In genomic region chr1:153963850-153964331, GRCh38 we compare ENCODE assay signal across 8 cellular contexts. TPM values are rescaled to one million over a fixed set of nuclear protein-coding genes. Genes with fewer than 3 reads are reported as not detected.
DNase-seq lines count a peak whose midpoint lies in the region; TF ChIP-seq lines count a peak whose summit lies in the region.

No MANE protein-coding gene starts in this region.

- peaks cover 10% of the 10 kb centered on the region for H3F3A ChIP-seq in smooth muscle cell (ENCODE audit: low read depth)

- H3K27ac ChIP-seq in smooth muscle cell (ENCODE audit: low read depth): peak overlapping the region; percentile 93

- H3K4me1 ChIP-seq in smooth muscle cell (ENCODE audit: low read depth): peaks cover 28% of the 10 kb centered on the region

- no peaks in the 10 kb centered on the region for H3K9me3 ChIP-seq in smooth muscle cell (replicated peaks; ENCODE audit: low read depth)

- peak overlapping the region; percentile 50 for H2AFZ ChIP-seq in smooth muscle cell (ENCODE audit: low read depth)

- H4K20me1 ChIP-seq in smooth muscle cell (ENCODE audit: low read depth): peaks cover 15% of the 10 kb centered on the region

- H3K4me3 ChIP-seq in LNCaP clone FGC (ENCODE audit: low read depth, low read length) (peak overlapping the region; percentile 93), smooth muscle cell (peak overlapping the region; percentile 77)

- no peaks in the 10 kb centered on the region for H3K36me3 ChIP-seq in smooth muscle cell (ENCODE audit: low read depth)

- WGBS in smooth muscle cell (ENCODE audit: low lambda C conversion rate): 2% methylated on average over 22 of the region's 22 CpGs

- peak overlapping the region; percentile 89 for H3K4me2 ChIP-seq in smooth muscle cell

- H3K9ac ChIP-seq in smooth muscle cell (ENCODE audit: low read depth): peak overlapping the region; percentile 93

- DNase-seq in SIG-M5 treated with dmso at 0.1 percent for 504 hours (lab: John Stamatoyannopoulos, UW; ENCODE audit: unreplicated experiment): peak; percentile 70
- DNase-seq in SIG-M5 (lab: John Stamatoyannopoulos, UW): no peak
- no peak for DNase-seq in LNCaP clone FGC (ENCODE audit: low read depth)
- DNase-seq in amniotic epithelial cell (ENCODE audit: low read depth): peak; percentile 43
- peak; percentile 44 for DNase-seq in iPS-NIHi11 (ENCODE audit: low spot score)
- peak; percentile 45 for DNase-seq in smooth muscle cell (lab: John Stamatoyannopoulos, UW; ENCODE audit: unreplicated experiment)
- DNase-seq in 8988T: no peak
- no peak for DNase-seq in GDM1 (lab: John Stamatoyannopoulos, UW)

- peaks cover 33% of the 10 kb centered on the region for H3K79me2 ChIP-seq in smooth muscle cell (ENCODE audit: low read depth)

- TF ChIP-seq CTCF in LNCaP clone FGC (IDR thresholded peaks at IDR 0.05; ENCODE audit: control insufficient read depth, extremely low read depth, insufficient read depth) (no peak), smooth muscle cell (IDR thresholded peaks at IDR 0.05; ENCODE audit: borderline replicate concordance, insufficient read depth, poor library complexity, severe bottlenecking) (no peak)

- no peaks in the 10 kb centered on the region for H3K27me3 ChIP-seq in smooth muscle cell (ENCODE audit: low read depth)

RNA-seq across cellular contexts. Expression of gene SLC39A1, which starts 0.6 kb away (rescaled TPM):
- total RNA-seq in smooth muscle cell: 78.8 and 104 TPM in 2 replicates
- polyA plus RNA-seq in smooth muscle cell: 128 and 143 TPM in 2 replicates

RNA-seq across cellular contexts. Expression of gene CREB3L4, which starts 3.8 kb away (rescaled TPM):
- 13.0 and 14.9 TPM in 2 replicates for total RNA-seq in smooth muscle cell
- 9.0 and 13.2 TPM in 2 replicates for polyA plus RNA-seq in smooth muscle cell

RNA-seq across cellular contexts. Expression of gene CRTC2, which starts 5.5 kb away (rescaled TPM):
- 9.9 and 13.0 TPM in 2 replicates for total RNA-seq in smooth muscle cell
- 24.6 and 37.7 TPM in 2 replicates for polyA plus RNA-seq in smooth muscle cell

RNA-seq across cellular contexts. Expression of gene JTB, which starts 13.6 kb away (rescaled TPM):
- 139 and 150 TPM in 2 replicates for total RNA-seq in smooth muscle cell
- 157 TPM in 2 replicates for polyA plus RNA-seq in smooth muscle cell

RNA-seq across cellular contexts. Expression of gene DENND4B, which starts 17.4 kb away (rescaled TPM):
- total RNA-seq in smooth muscle cell: 6.4 and 9.7 TPM in 2 replicates
- 16.3 and 21.1 TPM in 2 replicates for polyA plus RNA-seq in smooth muscle cell

Comparison
In these comparisons a context has a peak if more than half of its experiments do, and no peak if none do; other contexts are left out.
1. DNase-seq: peak in SIG-M5 treated with dmso at 0.1 percent for 504 hours (single experiment), amniotic epithelial cell (single experiment), iPS-NIHi11 (single experiment) and smooth muscle cell (single experiment); none in SIG-M5 (single experiment), LNCaP clone FGC (single experiment), 8988T (single experiment) and GDM1 (single experiment).